ENCODE assay signal across 2 cellular contexts in the genomic region with DNA sequence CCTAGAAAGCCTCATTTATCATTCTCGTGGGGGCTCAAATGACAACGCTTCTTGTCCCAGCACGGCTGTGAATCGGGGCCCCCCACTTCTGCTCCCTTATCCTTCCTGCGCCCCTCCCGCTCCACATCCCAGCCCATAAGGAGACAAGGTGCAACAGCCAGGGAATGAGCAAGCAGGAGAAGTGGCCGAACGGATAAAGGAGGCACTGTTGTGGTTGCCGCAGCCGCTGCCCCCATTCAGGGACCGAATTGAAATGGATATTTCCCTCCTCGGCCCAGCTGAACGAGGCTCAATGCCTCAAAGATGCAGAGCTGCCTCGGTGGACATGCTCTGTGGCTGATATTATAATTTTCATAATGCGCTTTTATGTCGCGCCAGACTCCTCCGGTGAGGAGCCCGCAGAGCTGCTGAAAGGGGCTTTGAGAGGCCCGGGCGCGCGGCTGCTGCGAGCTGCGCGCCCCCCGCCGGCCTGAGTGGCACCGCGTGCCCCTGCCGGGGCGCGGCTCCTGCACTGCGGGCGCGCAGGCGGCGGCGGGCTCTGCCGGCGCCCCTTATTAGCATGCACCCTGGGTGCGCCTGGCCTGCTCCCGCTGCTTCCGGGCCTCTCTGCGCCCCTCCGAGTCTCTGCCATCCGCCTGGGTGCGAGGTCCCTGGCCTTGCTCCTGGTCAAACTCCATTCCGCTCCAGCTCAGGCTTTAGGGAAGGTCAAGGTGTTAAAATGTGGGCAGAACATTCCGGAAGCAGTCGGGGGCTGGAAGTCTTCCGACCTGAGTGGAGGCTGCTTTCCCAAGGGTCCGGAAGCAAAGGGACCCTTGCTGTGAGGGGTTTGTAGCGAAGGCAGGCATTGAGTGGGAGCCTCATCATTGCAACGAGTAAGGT.
A peak's percentile ranks its signal among the peaks of the same experiment; 100 is the strongest.
TF ChIP-seq lines count a peak whose summit lies in the region.

No MANE protein-coding gene starts in this region.

TF ChIP-seq in GM23338, 12 proteins besides CTCF, POLR2A, EP300 and RAD21 (continued from another document):
- TF ChIP-seq, protein P1, sequence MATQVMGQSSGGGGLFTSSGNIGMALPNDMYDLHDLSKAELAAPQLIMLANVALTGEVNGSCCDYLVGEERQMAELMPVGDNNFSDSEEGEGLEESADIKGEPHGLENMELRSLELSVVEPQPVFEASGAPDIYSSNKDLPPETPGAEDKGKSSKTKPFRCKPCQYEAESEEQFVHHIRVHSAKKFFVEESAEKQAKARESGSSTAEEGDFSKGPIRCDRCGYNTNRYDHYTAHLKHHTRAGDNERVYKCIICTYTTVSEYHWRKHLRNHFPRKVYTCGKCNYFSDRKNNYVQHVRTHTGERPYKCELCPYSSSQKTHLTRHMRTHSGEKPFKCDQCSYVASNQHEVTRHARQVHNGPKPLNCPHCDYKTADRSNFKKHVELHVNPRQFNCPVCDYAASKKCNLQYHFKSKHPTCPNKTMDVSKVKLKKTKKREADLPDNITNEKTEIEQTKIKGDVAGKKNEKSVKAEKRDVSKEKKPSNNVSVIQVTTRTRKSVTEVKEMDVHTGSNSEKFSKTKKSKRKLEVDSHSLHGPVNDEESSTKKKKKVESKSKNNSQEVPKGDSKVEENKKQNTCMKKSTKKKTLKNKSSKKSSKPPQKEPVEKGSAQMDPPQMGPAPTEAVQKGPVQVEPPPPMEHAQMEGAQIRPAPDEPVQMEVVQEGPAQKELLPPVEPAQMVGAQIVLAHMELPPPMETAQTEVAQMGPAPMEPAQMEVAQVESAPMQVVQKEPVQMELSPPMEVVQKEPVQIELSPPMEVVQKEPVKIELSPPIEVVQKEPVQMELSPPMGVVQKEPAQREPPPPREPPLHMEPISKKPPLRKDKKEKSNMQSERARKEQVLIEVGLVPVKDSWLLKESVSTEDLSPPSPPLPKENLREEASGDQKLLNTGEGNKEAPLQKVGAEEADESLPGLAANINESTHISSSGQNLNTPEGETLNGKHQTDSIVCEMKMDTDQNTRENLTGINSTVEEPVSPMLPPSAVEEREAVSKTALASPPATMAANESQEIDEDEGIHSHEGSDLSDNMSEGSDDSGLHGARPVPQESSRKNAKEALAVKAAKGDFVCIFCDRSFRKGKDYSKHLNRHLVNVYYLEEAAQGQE (IDR thresholded peaks at IDR 0.05; ENCODE audit: unreplicated experiment), result no peak
- TF ChIP-seq JUNB (IDR thresholded peaks at IDR 0.05; ENCODE audit: unreplicated experiment), result peak; percentile 13
- TF ChIP-seq CREB1 (CRISPR knock-in tag; IDR thresholded peaks at IDR 0.05; ENCODE audit: low read depth), result no peak

TF ChIP-seq in H1, 55 proteins besides CTCF, POLR2A, EP300 and RAD21 (continued from another document):
- peak; percentile 6 for TF ChIP-seq ASH2L (IDR thresholded peaks at IDR 0.05; ENCODE audit: low read length)
- TF ChIP-seq SP2 (IDR thresholded peaks at IDR 0.05; ENCODE audit: low read length), result no peak
- no peak for TF ChIP-seq ZNF274 (IDR thresholded peaks at IDR 0.05; ENCODE audit: borderline replicate concordance, extremely low read depth, low read length)
- TF ChIP-seq BRCA1 (IDR thresholded peaks at IDR 0.05; ENCODE audit: low read depth, low read length), result no peak
- TF ChIP-seq BACH1 (IDR thresholded peaks at IDR 0.05; ENCODE audit: low read length), result no peak
- TF ChIP-seq, protein P2, sequence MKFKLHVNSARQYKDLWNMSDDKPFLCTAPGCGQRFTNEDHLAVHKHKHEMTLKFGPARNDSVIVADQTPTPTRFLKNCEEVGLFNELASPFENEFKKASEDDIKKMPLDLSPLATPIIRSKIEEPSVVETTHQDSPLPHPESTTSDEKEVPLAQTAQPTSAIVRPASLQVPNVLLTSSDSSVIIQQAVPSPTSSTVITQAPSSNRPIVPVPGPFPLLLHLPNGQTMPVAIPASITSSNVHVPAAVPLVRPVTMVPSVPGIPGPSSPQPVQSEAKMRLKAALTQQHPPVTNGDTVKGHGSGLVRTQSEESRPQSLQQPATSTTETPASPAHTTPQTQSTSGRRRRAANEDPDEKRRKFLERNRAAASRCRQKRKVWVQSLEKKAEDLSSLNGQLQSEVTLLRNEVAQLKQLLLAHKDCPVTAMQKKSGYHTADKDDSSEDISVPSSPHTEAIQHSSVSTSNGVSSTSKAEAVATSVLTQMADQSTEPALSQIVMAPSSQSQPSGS (IDR thresholded peaks at IDR 0.05; ENCODE audit: low read length), result no peak
- TF ChIP-seq CHD1 (IDR thresholded peaks at IDR 0.05; ENCODE audit: low read depth, low read length), result no peak
